Comparison of ENCODE assay signal across 8 cellular contexts in genomic region chr11:119338318-119338890, GRCh38. TPM values are rescaled to one million over a fixed set of nuclear protein-coding genes. Genes with fewer than 3 reads are reported as not detected.
DNase-seq lines count a peak whose midpoint lies in the region; ATAC-seq and TF ChIP-seq lines count a peak whose summit lies in the region.

No MANE protein-coding gene starts in this region.

- H3K4me1 Mint-ChIP-seq in CD14-positive monocyte, result peaks cover 38% of the 10 kb centered on the region

- intact Hi-C loops in CD14-positive monocyte (cut with micrococcal nuclease), result no loop called here
- intact Hi-C loops in esophagus muscularis mucosa (cut with DNase I), result no loop called here

- peaks cover 22% of the 10 kb centered on the region in 2 donors for H3K36me3 Mint-ChIP-seq in CD14-positive monocyte

- ATAC-seq in HG03196 (IDR thresholded peaks at IDR 0.05; ENCODE audit: unreplicated experiment), result no peak

- H3K9ac ChIP-seq in NT2/D1 (ENCODE audit: insufficient read length, low read depth), result peak overlapping the region; percentile 70
- no peak overlapping the region for H3K9ac ChIP-seq in muscle layer of colon (ENCODE audit: low read length)

- H3K4me3 ChIP-seq in NT2/D1 (ENCODE audit: insufficient read length, low read depth) (peak overlapping the region; percentile 15), esophagus muscularis mucosa (peak overlapping the region; percentile 59 to 77 (median 70)), muscle layer of colon (ENCODE audit: low read depth in 1 of 2, low read length in 2 of 2) (peak overlapping the region; percentile 6 to 38)

- H3K27ac ChIP-seq in esophagus muscularis mucosa (replicated peaks in 1 of 4) (peak overlapping the region; percentile 86 to 90 (median 88)), muscle layer of colon (ENCODE audit: low read depth, low read length) (peak overlapping the region; percentile 16)

- H3K4me1 ChIP-seq in NT2/D1 (ENCODE audit: insufficient read depth, insufficient read length) (peaks cover 27% of the 10 kb centered on the region), esophagus muscularis mucosa (peaks cover 44 to 79% (median 75%) of the 10 kb centered on the region in 4 donors), muscle layer of colon (ENCODE audit: insufficient read depth, low read length) (peaks cover 41% of the 10 kb centered on the region)

- peak; percentile 77 for TF ChIP-seq CTCF in CD14-positive monocyte (IDR thresholded peaks at IDR 0.05)
- TF ChIP-seq CTCF in esophagus muscularis mucosa (IDR thresholded peaks at IDR 0.05), result peak; percentile 79 to 91 (median 86)

- H3K36me3 ChIP-seq in NT2/D1 (ENCODE audit: insufficient read depth, insufficient read length, low read length), result peaks cover 20% of the 10 kb centered on the region
- peaks cover 5 to 17% (median 12%) of the 10 kb centered on the region in 4 donors for H3K36me3 ChIP-seq in esophagus muscularis mucosa
- H3K36me3 ChIP-seq in muscle layer of colon (ENCODE audit: insufficient read depth, low read length), result peaks cover 8% of the 10 kb centered on the region

- H3K9me3 ChIP-seq in NT2/D1 (ENCODE audit: insufficient read depth, low read length) (no peaks in the 10 kb centered on the region), esophagus muscularis mucosa (no peaks in the 10 kb centered on the region), muscle layer of colon (ENCODE audit: low read length) (no peaks in the 10 kb centered on the region)

- no peak for TF ChIP-seq POLR2A in esophagus muscularis mucosa (IDR thresholded peaks at IDR 0.05; ENCODE audit: low read depth)

- TF ChIP-seq EP300 in esophagus muscularis mucosa (IDR thresholded peaks at IDR 0.05), result no peak

- peaks cover 0 to 11% (median 7%) of the 10 kb centered on the region in 7 donors for H3K9me3 Mint-ChIP-seq in CD14-positive monocyte

- peak overlapping the region in 1 of 2 donors; percentile 85 for H3K4me3 Mint-ChIP-seq in CD14-positive monocyte

- WGBS in esophagus muscularis mucosa, result 16% methylated on average over 12 of the region's 17 CpGs

- no peak overlapping the region for H3K27ac Mint-ChIP-seq in CD14-positive monocyte

- H3K27me3 ChIP-seq in NT2/D1 (ENCODE audit: insufficient read depth, insufficient read length), result peaks cover 28% of the 10 kb centered on the region
- H3K27me3 ChIP-seq in esophagus muscularis mucosa, result no peaks in the 10 kb centered on the region
- peaks cover 0 to 11% of the 10 kb centered on the region in 2 donors for H3K27me3 ChIP-seq in muscle layer of colon (ENCODE audit: control insufficient read depth in 1 of 2, insufficient read depth in 2 of 2, low read length in 2 of 2)

- peaks cover 34 to 51% (median 49%) of the 10 kb centered on the region in 3 donors for H3K27me3 Mint-ChIP-seq in CD14-positive monocyte (ENCODE audit: low read depth in 3 of 3)

- DNase-seq in CD14-positive monocyte (ENCODE audit: low spot score) (no peak), HCEC 1CT (peak; percentile 79), NT2/D1 (ENCODE audit: low read depth, low spot score) (no peak), esophagus muscularis mucosa (ENCODE audit: extremely low spot score) (no peak), stromal cell of bone marrow (ENCODE audit: low read depth) (peak; percentile 63)
- peak; percentile 72 for DNase-seq in activated T-cell treated with anti-CD3 and anti-CD28 coated beads, Interleukin-2, amount 50 U/mL, for 1 hour

RNA-seq across cellular contexts. Expression of gene C1QTNF5, which starts 2.3 kb away (rescaled TPM):
- polyA plus RNA-seq in CD14-positive monocyte, result not detected
- 10 to 100 TPM; 23.7 to 74.3 (median 51.6) TPM for total RNA-seq in esophagus muscularis mucosa

RNA-seq across cellular contexts. Expression of gene RNF26, which starts 4.1 kb away (rescaled TPM):
- polyA plus RNA-seq in CD14-positive monocyte, result 10 to 100 TPM; 20.5 to 27.6 TPM
- total RNA-seq in esophagus muscularis mucosa, result 10 to 100 TPM; 14.2 to 33.2 (median 20.9) TPM

RNA-seq across cellular contexts. Expression of gene MFRP, which starts 8.1 kb away (rescaled TPM):
- polyA plus RNA-seq in CD14-positive monocyte, result not detected
- total RNA-seq in esophagus muscularis mucosa, result under 1 TPM in 1 of 4 donors, not detected in 3; 0.11 TPM

RNA-seq across cellular contexts. Expression of gene MCAM, which starts 21.5 kb away (rescaled TPM):
- polyA plus RNA-seq in CD14-positive monocyte, result not detected
- total RNA-seq in esophagus muscularis mucosa, result 1,000 to 10,000 TPM in 1 of 4 donors, 100 to 1,000 TPM in 3; 607 to 1,312 (median 805) TPM

RNA-seq across cellular contexts. Expression of gene USP2, which starts 43.1 kb away (rescaled TPM):
- not detected for polyA plus RNA-seq in CD14-positive monocyte
- 1 to 10 TPM; 4.6 to 9.9 (median 6.1) TPM for total RNA-seq in esophagus muscularis mucosa

Comparison
In these comparisons a context has a peak if more than half of its experiments do, and no peak if none do; other contexts are left out.
1. DNase-seq: peak in HCEC 1CT (single experiment), activated T-cell treated with anti-CD3 and anti-CD28 coated beads, Interleukin-2, amount 50 U/mL, for 1 hour (single experiment) and stromal cell of bone marrow (single experiment); none in CD14-positive monocyte (single experiment), NT2/D1 (single experiment) and esophagus muscularis mucosa (single experiment).
2. H3K4me3 ChIP-seq: peak in every context shown above with its lines; median percentile 70 in esophagus muscularis mucosa; 22 in muscle layer of colon; 15 in NT2/D1.